Comparison of ENCODE assay signal across 8 cellular contexts in genomic region chr4:13627606-13628301, GRCh38. TPM values are rescaled to one million over a fixed set of nuclear protein-coding genes. Genes with fewer than 3 reads are reported as not detected.
DNase-seq lines count a peak whose midpoint lies in the region; ATAC-seq and TF ChIP-seq lines count a peak whose summit lies in the region.

Gene BOD1L1, minus strand, starts transcription at chr4:13627725. Its CDS starts 138 bp downstream, at chr4:13627587.

- H3K27ac Mint-ChIP-seq in naive B cell, result peak within 1 kb of the TSS; percentile 98 to 100 (median 99)
- peak within 1 kb of the TSS; percentile 97 for H3K27ac Mint-ChIP-seq in stimulated activated memory B cell treated with anti-CD40 and anti-IgM and Interleukin-4, amounts not matched to agents 10 μg/mL and 1 μg/mL and 100 μg/mL, for 72 hours

- peaks cover 0 to 8% of the 10 kb centered on the region in 2 donors for H3K36me3 Mint-ChIP-seq in naive B cell
- peaks cover 16% of the 10 kb centered on the region for H3K36me3 Mint-ChIP-seq in stimulated activated memory B cell treated with anti-CD40 and anti-IgM and Interleukin-4, amounts not matched to agents 10 μg/mL and 1 μg/mL and 100 μg/mL, for 72 hours

- no peaks in the 10 kb centered on the region for H3K27me3 ChIP-seq in Panc1 (ENCODE audit: control insufficient read depth, insufficient read depth, low read length)

- H3K4me1 Mint-ChIP-seq in naive B cell, result peaks cover 25 to 53% (median 45%) of the 10 kb centered on the region in 3 donors
- peaks cover 45% of the 10 kb centered on the region for H3K4me1 Mint-ChIP-seq in stimulated activated memory B cell treated with anti-CD40 and anti-IgM and Interleukin-4, amounts not matched to agents 10 μg/mL and 1 μg/mL and 100 μg/mL, for 72 hours

- ATAC-seq in GM21619 (IDR thresholded peaks at IDR 0.05; ENCODE audit: unreplicated experiment) (peak; percentile 91), Panc1 (peak; percentile 98), naive B cell (ENCODE audit: low read depth in 2 of 2) (peak; percentile 76 to 77)
- peak; percentile 90 for ATAC-seq in stimulated activated memory B cell treated with anti-CD40 and anti-IgM and Interleukin-4, amounts not matched to agents 10 μg/mL and 1 μg/mL and 100 μg/mL, for 72 hours

- peak within 1 kb of the TSS; percentile 79 for H3K4me3 ChIP-seq in Jurkat, Clone E6-1 (ENCODE audit: low read length)
- peak within 1 kb of the TSS; percentile 84 to 91 for H3K4me3 ChIP-seq in Panc1 (ENCODE audit: low read depth in 2 of 2, low read length in 2 of 2)

- CTCF ChIA-PET in Panc1 (lab: Charles Lee), result no interaction called here

- BruUV-seq in Panc1 (replicated peaks; lab: Mats Ljungman, UMichigan), result no TSS peak

- peak; percentile 53 for TF ChIP-seq CTCF in Panc1 (IDR thresholded peaks at IDR 0.05)

- H3K4me3 Mint-ChIP-seq in naive B cell, result peak within 1 kb of the TSS; percentile 83 to 99 (median 98)
- peak within 1 kb of the TSS; percentile 94 for H3K4me3 Mint-ChIP-seq in stimulated activated memory B cell treated with anti-CD40 and anti-IgM and Interleukin-4, amounts not matched to agents 10 μg/mL and 1 μg/mL and 100 μg/mL, for 72 hours

- intact Hi-C loops in Panc1 (cut with micrococcal nuclease; ENCODE audit: unreplicated experiment), result no loop called here

- H3K9me3 ChIP-seq in Panc1 (ENCODE audit: control insufficient read depth, insufficient read depth, low read depth, low read length), result no peaks in the 10 kb centered on the region

- POLR2A ChIA-PET in Panc1 (lab: Charles Lee), result no interaction called here

- peak within 1 kb of the TSS; percentile 94 for H3K27ac ChIP-seq in Panc1 (ENCODE audit: low read length)

- in situ Hi-C loops in Panc1 (cut with HindIII; ENCODE audit: low pct_unique_long_range_greater_than_20kb, low sequenced_read_pairs), result no loop called here

- H3K4me1 ChIP-seq in Panc1 (ENCODE audit: control insufficient read depth, insufficient read depth, low read length), result peaks cover 5% of the 10 kb centered on the region; the same call in 1 of the 2 replicates

- peaks cover 3% of the 10 kb centered on the region; the same call in 1 of the 2 replicates for H3K36me3 ChIP-seq in Panc1 (ENCODE audit: control insufficient read depth, insufficient read depth, low read length)

- H3K27me3 Mint-ChIP-seq in naive B cell, result no peaks in the 10 kb centered on the region
- H3K27me3 Mint-ChIP-seq in stimulated activated memory B cell treated with anti-CD40 and anti-IgM and Interleukin-4, amounts not matched to agents 10 μg/mL and 1 μg/mL and 100 μg/mL, for 72 hours, result no peaks in the 10 kb centered on the region

- no peaks in the 10 kb centered on the region for H3K9me3 Mint-ChIP-seq in naive B cell
- H3K9me3 Mint-ChIP-seq in stimulated activated memory B cell treated with anti-CD40 and anti-IgM and Interleukin-4, amounts not matched to agents 10 μg/mL and 1 μg/mL and 100 μg/mL, for 72 hours, result no peaks in the 10 kb centered on the region

- DNase-seq in DMS79 (lab: John Stamatoyannopoulos, UW) (peak; percentile 52), Panc1 (ENCODE audit: low read depth, low spot score) (peak; percentile 64), fibroblast of gingiva (ENCODE audit: low read depth) (peak; percentile 91), naive B cell (peak; percentile 89)
- peak; percentile 88 for DNase-seq in Jurkat, Clone E6-1 (ENCODE audit: low read depth, low spot score)
- DNase-seq in activated T-cell treated with anti-CD3 and anti-CD28 coated beads, Interleukin-2, amount 50 U/mL, for 48 hours, result peak; percentile 85 to 90

RNA-seq across cellular contexts. Expression of gene BOD1L1, which starts in this region (rescaled TPM):
- polyA plus RNA-seq in Jurkat, Clone E6-1 (2012; ENCODE audit: insufficient read depth, insufficient read length), result 15.2 TPM
- total RNA-seq in Panc1 (2021; ENCODE audit: unreplicated experiment), result 18.1 TPM
- polyA plus RNA-seq in Panc1 (2012; ENCODE audit: insufficient read length), result 9.1 TPM
- polyA plus RNA-seq in naive B cell (ENCODE audit: low read depth in 6 of 6), result 10 to 100 TPM in 1 of 6 donors, 1 to 10 TPM in 5; 2.5 to 10.2 (median 3.9) TPM

Comparison
In these comparisons a context has a peak if more than half of its experiments do, and no peak if none do; other contexts are left out.
1. Peak in every context shown above with its lines: DNase-seq, ATAC-seq, H3K4me3 ChIP-seq and H3K27ac ChIP-seq.